ENCODE assay signal across 27 cellular contexts in the genomic region with DNA sequence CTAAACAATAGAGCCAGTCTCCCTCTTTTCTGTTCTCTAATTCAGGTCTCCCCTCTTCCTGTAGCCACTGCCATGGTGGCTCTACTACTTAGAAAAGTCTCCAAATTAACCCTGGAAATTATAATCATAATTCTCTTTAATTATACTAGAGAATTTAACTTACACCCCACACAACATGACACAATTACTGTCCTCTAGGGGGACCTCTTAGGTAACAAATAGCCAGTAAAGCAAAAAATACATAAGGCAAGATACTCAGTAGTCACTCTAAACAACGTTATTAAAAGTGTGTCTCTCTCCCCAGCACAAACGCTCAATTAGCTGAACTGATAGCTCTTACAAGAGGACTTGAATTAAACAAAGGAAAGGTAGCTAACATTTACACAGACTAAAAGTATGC.
"Had no signal": no experiment of that assay in that cellular context is flagged by ENCODE, and none has a peak within 500 bp of the region (broad histone marks: within the 10 kb centered on the region; RNA-seq: fewer than 3 reads in every experiment).

No MANE protein-coding gene starts in this region.

- H3K27ac ChIP-seq: gastroesophageal sphincter, neutrophil, skin epidermis had no signal

- H3K4me3 Mint-ChIP-seq: activated CD4-positive, alpha-beta memory T cell treated with anti-CD3 and anti-CD28 coated beads, Interleukin-2, amount 10 ng/mL, durations not matched to agents 7 days and 5 days; activated CD4-positive, alpha-beta T cell treated with anti-CD3 and anti-CD28 coated beads, Interleukin-2, amount 10 ng/mL, durations not matched to agents 7 days and 5 days; activated T-cell treated with anti-CD3 and anti-CD28 coated beads, Interleukin-2, amount 50 U/mL, for 24 hours; activated T-helper 17 cell treated with anti-CD3 and anti-CD28 coated beads, Interleukin-2, amount 50 U/mL, for 72 hours; naive B cell; nephron progenitor cell; stimulated activated effector memory CD8-positive, alpha-beta T cell treated with anti-CD3 and anti-CD28 coated beads, Interleukin-12 subunit alpha, Interleukin-12 subunit beta, amount 100 ng/mL, for 72 hours; stimulated activated naive CD8-positive, alpha-beta T cell treated with anti-CD3 and anti-CD28 coated beads, Interleukin-15, amount 100 ng/mL, for 72 hours; type B pancreatic cell; WTC11 had no signal

- H3K4me1 Mint-ChIP-seq: activated CD4-positive, alpha-beta memory T cell treated with anti-CD3 and anti-CD28 coated beads, Interleukin-2, amount 10 ng/mL, durations not matched to agents 7 days and 5 days; activated CD4-positive, alpha-beta T cell treated with anti-CD3 and anti-CD28 coated beads, Interleukin-2, amount 10 ng/mL, durations not matched to agents 7 days and 5 days; activated T-helper 17 cell treated with anti-CD3 and anti-CD28 coated beads, Interleukin-2, amount 50 U/mL, for 72 hours; naive B cell; nephron progenitor cell; stimulated activated naive CD8-positive, alpha-beta T cell treated with anti-CD3 and anti-CD28 coated beads, Interleukin-15, amount 100 ng/mL, for 72 hours; WTC11 had no signal

- H3K4me3 ChIP-seq: gastroesophageal sphincter, skin epidermis had no signal

- H3K36me3 ChIP-seq: gastroesophageal sphincter, neutrophil had no signal

- H3K36me3 Mint-ChIP-seq: stimulated activated effector memory CD8-positive, alpha-beta T cell treated with anti-CD3 and anti-CD28 coated beads, Interleukin-12 subunit alpha, Interleukin-12 subunit beta, amount 100 ng/mL, for 72 hours; type B pancreatic cell had no signal

- H3K9me3 Mint-ChIP-seq: stimulated activated effector memory CD8-positive, alpha-beta T cell treated with anti-CD3 and anti-CD28 coated beads, Interleukin-12 subunit alpha, Interleukin-12 subunit beta, amount 100 ng/mL, for 72 hours had no signal

- H3K27me3 ChIP-seq: neutrophil had no signal

- ATAC-seq: activated T-helper 17 cell treated with anti-CD3 and anti-CD28 coated beads, Interleukin-2, amount 50 U/mL, for 72 hours; gastroesophageal sphincter; left cardiac atrium; sciatic nerve; stimulated activated effector memory CD8-positive, alpha-beta T cell treated with anti-CD3 and anti-CD28 coated beads, Interleukin-12 subunit alpha, Interleukin-12 subunit beta, amount 100 ng/mL, for 72 hours; stimulated activated naive CD8-positive, alpha-beta T cell treated with anti-CD3 and anti-CD28 coated beads, Interleukin-15, amount 100 ng/mL, for 72 hours; WTC11 had no signal

- DNase-seq: activated CD4-positive, alpha-beta memory T cell treated with anti-CD3 and anti-CD28 coated beads, Interleukin-2, amount 10 ng/mL, durations not matched to agents 7 days and 5 days; activated CD4-positive, alpha-beta T cell treated with anti-CD3 and anti-CD28 coated beads for 1 hour; activated CD4-positive, alpha-beta T cell treated with anti-CD3 and anti-CD28 coated beads, Interleukin-2, amount 10 ng/mL, durations not matched to agents 7 days and 5 days; activated CD8-positive, alpha-beta memory T cell treated with anti-CD3 and anti-CD28 coated beads, Interleukin-2, amount 50 U/mL, for 48 hours; activated gamma-delta T cell treated with Interleukin-2 at 50 U/mL for 16 hours; activated naive CD4-positive, alpha-beta T cell treated with anti-CD3 and anti-CD28 coated beads, Interleukin-2, amount 50 U/mL, for 16 hours; activated T-cell treated with anti-CD3 and anti-CD28 coated beads, Interleukin-2, amount 50 U/mL, for 24 hours; amygdala; caudate nucleus; head of caudate nucleus; hippocampal formation; left cardiac atrium; mammary epithelial cell; naive B cell; nephron progenitor cell; stimulated activated CD4-positive, alpha-beta T cell treated with anti-CD3 and anti-CD28 coated beads, Interleukin-12 subunit alpha, Interleukin-12 subunit beta, amount 100 ng/mL, for 4 hours; stimulated activated CD4-positive, alpha-beta T cell treated with anti-CD3 and anti-CD28 coated beads, Interleukin-4, amount 100 ng/mL, for 24 hours; stimulated activated naive CD8-positive, alpha-beta T cell treated with anti-CD3 and anti-CD28 coated beads, Interleukin-15, amount 100 ng/mL, for 72 hours; substantia nigra had no signal

- H3K27me3 Mint-ChIP-seq: activated CD4-positive, alpha-beta memory T cell treated with anti-CD3 and anti-CD28 coated beads, Interleukin-2, amount 10 ng/mL, durations not matched to agents 7 days and 5 days; activated CD4-positive, alpha-beta T cell treated with anti-CD3 and anti-CD28 coated beads, Interleukin-2, amount 10 ng/mL, durations not matched to agents 7 days and 5 days; activated T-cell treated with anti-CD3 and anti-CD28 coated beads, Interleukin-2, amount 50 U/mL, for 24 hours; activated T-helper 17 cell treated with anti-CD3 and anti-CD28 coated beads, Interleukin-2, amount 50 U/mL, for 72 hours; naive B cell; stimulated activated naive CD8-positive, alpha-beta T cell treated with anti-CD3 and anti-CD28 coated beads, Interleukin-15, amount 100 ng/mL, for 72 hours; type B pancreatic cell had no signal

- H3K27ac Mint-ChIP-seq: activated CD4-positive, alpha-beta memory T cell treated with anti-CD3 and anti-CD28 coated beads, Interleukin-2, amount 10 ng/mL, durations not matched to agents 7 days and 5 days; activated CD4-positive, alpha-beta T cell treated with anti-CD3 and anti-CD28 coated beads, Interleukin-2, amount 10 ng/mL, durations not matched to agents 7 days and 5 days; activated T-cell treated with anti-CD3 and anti-CD28 coated beads, Interleukin-2, amount 50 U/mL, for 24 hours; activated T-helper 17 cell treated with anti-CD3 and anti-CD28 coated beads, Interleukin-2, amount 50 U/mL, for 72 hours; naive B cell; nephron progenitor cell; stimulated activated effector memory CD8-positive, alpha-beta T cell treated with anti-CD3 and anti-CD28 coated beads, Interleukin-12 subunit alpha, Interleukin-12 subunit beta, amount 100 ng/mL, for 72 hours; stimulated activated naive CD8-positive, alpha-beta T cell treated with anti-CD3 and anti-CD28 coated beads, Interleukin-15, amount 100 ng/mL, for 72 hours; type B pancreatic cell; WTC11 had no signal
